Comparison of ENCODE assay signal across 1 cellular context in the genomic region with DNA sequence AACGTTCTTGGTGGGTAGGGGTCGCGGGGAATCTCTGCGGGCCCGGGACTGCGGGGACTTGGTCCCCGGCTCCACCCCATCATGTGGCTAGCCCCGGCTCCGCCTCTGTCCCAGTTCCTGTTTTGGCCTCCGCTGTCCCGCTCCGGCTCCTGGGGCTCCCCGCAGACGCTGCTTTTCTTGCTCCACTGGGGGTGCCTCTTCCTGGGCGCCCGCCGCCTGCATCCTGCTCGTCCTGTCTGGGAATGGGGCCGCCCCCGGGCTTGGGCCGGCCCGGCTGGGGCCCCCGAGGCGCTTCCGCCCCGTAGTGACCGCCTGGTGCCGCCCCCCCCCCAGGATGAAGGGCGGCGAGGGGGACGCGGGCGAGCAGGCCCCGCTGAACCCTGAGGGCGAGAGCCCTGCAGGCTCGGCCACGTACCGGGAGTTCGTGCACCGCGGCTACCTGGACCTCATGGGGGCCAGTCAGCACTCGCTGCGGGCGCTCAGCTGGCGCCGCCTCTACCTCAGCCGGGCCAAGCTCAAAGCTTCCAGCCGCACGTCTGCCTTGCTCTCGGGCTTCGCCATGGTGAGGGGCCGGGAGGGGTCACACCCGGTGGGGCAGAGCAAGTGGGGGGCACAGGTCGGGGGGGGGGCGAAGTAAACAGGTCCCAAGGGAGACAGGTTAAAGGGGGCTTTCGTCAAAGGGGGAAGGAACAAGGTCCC.
TF ChIP-seq lines count a peak whose summit lies in the region.

Gene ORAI3, plus strand, starts transcription at position 113 of the 699 bp plus-strand sequence. Its CDS starts 222 bp downstream, at position 335.

TF ChIP-seq in K562, 482 proteins besides CTCF, POLR2A, EP300 and RAD21 (continued from another document and continues in another):
- no peak for TF ChIP-seq ID3 (CRISPR knock-in tag; IDR thresholded peaks at IDR 0.05)
- TF ChIP-seq ID3 (tag; IDR thresholded peaks at IDR 0.05), result no peak
- TF ChIP-seq CEBPG (CRISPR knock-in tag; IDR thresholded peaks at IDR 0.05), result no peak
- TF ChIP-seq CEBPG (tag; conservative IDR thresholded peaks at IDR 0.05 in 1 of 2, IDR thresholded peaks at IDR 0.05 in 1 of 2), result no peak
- TF ChIP-seq ZNF449 (CRISPR knock-in tag; IDR thresholded peaks at IDR 0.05), result no peak
- TF ChIP-seq JUNB (CRISPR knock-in tag; conservative IDR thresholded peaks at IDR 0.05), result no peak
- no peak for TF ChIP-seq PTBP1 (IDR thresholded peaks at IDR 0.05; ENCODE audit: low read depth, low read length)
- TF ChIP-seq, protein P1, sequence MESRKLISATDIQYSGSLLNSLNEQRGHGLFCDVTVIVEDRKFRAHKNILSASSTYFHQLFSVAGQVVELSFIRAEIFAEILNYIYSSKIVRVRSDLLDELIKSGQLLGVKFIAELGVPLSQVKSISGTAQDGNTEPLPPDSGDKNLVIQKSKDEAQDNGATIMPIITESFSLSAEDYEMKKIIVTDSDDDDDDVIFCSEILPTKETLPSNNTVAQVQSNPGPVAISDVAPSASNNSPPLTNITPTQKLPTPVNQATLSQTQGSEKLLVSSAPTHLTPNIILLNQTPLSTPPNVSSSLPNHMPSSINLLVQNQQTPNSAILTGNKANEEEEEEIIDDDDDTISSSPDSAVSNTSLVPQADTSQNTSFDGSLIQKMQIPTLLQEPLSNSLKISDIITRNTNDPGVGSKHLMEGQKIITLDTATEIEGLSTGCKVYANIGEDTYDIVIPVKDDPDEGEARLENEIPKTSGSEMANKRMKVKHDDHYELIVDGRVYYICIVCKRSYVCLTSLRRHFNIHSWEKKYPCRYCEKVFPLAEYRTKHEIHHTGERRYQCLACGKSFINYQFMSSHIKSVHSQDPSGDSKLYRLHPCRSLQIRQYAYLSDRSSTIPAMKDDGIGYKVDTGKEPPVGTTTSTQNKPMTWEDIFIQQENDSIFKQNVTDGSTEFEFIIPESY (CRISPR knock-in tag; IDR thresholded peaks at IDR 0.05), result no peak
- TF ChIP-seq THRAP3 (IDR thresholded peaks at IDR 0.05; ENCODE audit: borderline replicate concordance), result no peak
- no peak for TF ChIP-seq ZC3H4 (CRISPR knock-in tag; IDR thresholded peaks at IDR 0.05; ENCODE audit: borderline replicate concordance)
- TF ChIP-seq CBX2 (IDR thresholded peaks at IDR 0.05; ENCODE audit: insufficient read depth, low read length, poor library complexity, severe bottlenecking), result no peak
- 0 out of 2 replicates have a peak, but pooled peaks have one; percentile 10 for TF ChIP-seq NFIC (IDR thresholded peaks at IDR 0.05)
- TF ChIP-seq CREBBP (IDR thresholded peaks at IDR 0.05; ENCODE audit: low read depth, low read length), result no peak
- TF ChIP-seq BHLHE40 (IDR thresholded peaks at IDR 0.05; ENCODE audit: low read length), result no peak
- peak; percentile 44; the same call in 1 of the 2 replicates for TF ChIP-seq ETV1 (tag; conservative IDR thresholded peaks at IDR 0.05; ENCODE audit: low read depth)
- no peak for TF ChIP-seq MBD1 (CRISPR knock-in tag; IDR thresholded peaks at IDR 0.05)
- TF ChIP-seq, protein P2, sequence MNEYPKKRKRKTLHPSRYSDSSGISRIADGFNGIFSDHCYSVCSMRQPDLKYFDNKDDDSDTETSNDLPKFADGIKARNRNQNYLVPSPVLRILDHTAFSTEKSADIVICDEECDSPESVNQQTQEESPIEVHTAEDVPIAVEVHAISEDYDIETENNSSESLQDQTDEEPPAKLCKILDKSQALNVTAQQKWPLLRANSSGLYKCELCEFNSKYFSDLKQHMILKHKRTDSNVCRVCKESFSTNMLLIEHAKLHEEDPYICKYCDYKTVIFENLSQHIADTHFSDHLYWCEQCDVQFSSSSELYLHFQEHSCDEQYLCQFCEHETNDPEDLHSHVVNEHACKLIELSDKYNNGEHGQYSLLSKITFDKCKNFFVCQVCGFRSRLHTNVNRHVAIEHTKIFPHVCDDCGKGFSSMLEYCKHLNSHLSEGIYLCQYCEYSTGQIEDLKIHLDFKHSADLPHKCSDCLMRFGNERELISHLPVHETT (CRISPR knock-in tag; conservative IDR thresholded peaks at IDR 0.05 in 1 of 2, IDR thresholded peaks at IDR 0.05 in 1 of 2), result no peak
- TF ChIP-seq ZNF24 (IDR thresholded peaks at IDR 0.05), result no peak
- TF ChIP-seq ZNF23 (CRISPR knock-in tag; IDR thresholded peaks at IDR 0.05), result no peak
- TF ChIP-seq ZBTB5 (IDR thresholded peaks at IDR 0.05), result no peak
- TF ChIP-seq SMAD3 (CRISPR knock-in tag; conservative IDR thresholded peaks at IDR 0.05), result no peak
- no peak for TF ChIP-seq NBN (IDR thresholded peaks at IDR 0.05; ENCODE audit: low read depth)
- no peak for TF ChIP-seq MAFF (IDR thresholded peaks at IDR 0.05; ENCODE audit: low read length)
- TF ChIP-seq ARHGAP35 (IDR thresholded peaks at IDR 0.05; ENCODE audit: partially characterized antibody), result no peak
- TF ChIP-seq ELK1 (CRISPR knock-in tag; IDR thresholded peaks at IDR 0.05), result no peak
- TF ChIP-seq ZNF184 (CRISPR knock-in tag; IDR thresholded peaks at IDR 0.05), result no peak
- no peak for TF ChIP-seq SFPQ (IDR thresholded peaks at IDR 0.05; ENCODE audit: low read depth, low read length)
- TF ChIP-seq, protein P3, sequence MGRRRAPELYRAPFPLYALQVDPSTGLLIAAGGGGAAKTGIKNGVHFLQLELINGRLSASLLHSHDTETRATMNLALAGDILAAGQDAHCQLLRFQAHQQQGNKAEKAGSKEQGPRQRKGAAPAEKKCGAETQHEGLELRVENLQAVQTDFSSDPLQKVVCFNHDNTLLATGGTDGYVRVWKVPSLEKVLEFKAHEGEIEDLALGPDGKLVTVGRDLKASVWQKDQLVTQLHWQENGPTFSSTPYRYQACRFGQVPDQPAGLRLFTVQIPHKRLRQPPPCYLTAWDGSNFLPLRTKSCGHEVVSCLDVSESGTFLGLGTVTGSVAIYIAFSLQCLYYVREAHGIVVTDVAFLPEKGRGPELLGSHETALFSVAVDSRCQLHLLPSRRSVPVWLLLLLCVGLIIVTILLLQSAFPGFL (CRISPR knock-in tag; IDR thresholded peaks at IDR 0.05), result no peak
- no peak for TF ChIP-seq CSDE1 (IDR thresholded peaks at IDR 0.05)
- no peak for TF ChIP-seq ZNF311 (CRISPR knock-in tag; IDR thresholded peaks at IDR 0.05)
- no peak for TF ChIP-seq SREBF2 (CRISPR knock-in tag; IDR thresholded peaks at IDR 0.05)
- TF ChIP-seq FOXA3 (CRISPR knock-in tag; conservative IDR thresholded peaks at IDR 0.05 in 1 of 2, IDR thresholded peaks at IDR 0.05 in 1 of 2), result no peak
- no peak for TF ChIP-seq SRSF3 (IDR thresholded peaks at IDR 0.05; ENCODE audit: insufficient read depth, low read length)
- TF ChIP-seq POU5F1 (IDR thresholded peaks at IDR 0.05; ENCODE audit: borderline replicate concordance, low read depth, low read length, partially characterized antibody), result no peak
- TF ChIP-seq CEBPZ (IDR thresholded peaks at IDR 0.05; ENCODE audit: borderline replicate concordance, low read depth, low read length), result no peak
